ENCODE assay signal across 34 cellular contexts in the genomic region with DNA sequence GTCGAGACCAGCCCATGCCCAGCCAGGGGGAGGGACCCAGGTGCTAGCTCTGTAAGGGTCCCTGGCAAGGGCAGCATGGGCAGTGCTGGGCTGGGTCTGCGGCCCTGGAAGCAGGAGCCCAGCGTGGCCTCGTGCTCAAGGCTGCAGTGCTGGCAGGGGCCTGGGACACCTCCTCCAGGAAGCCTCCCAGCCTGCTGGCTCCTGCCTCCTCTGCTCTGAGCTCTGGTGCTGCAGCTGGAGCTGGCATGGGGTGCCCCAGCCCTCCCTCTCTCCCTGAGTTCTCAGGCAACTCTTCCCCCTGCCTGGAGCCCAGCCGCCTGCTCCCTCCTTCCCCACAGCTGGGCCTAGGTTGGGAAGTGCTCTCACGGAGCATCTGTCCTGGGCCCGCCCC. TPM values are rescaled to one million over a fixed set of nuclear protein-coding genes. Genes with fewer than 3 reads are reported as not detected.
"Had no signal": no experiment of that assay in that cellular context is flagged by ENCODE, and none has a peak within 500 bp of the region (broad histone marks: within the 10 kb centered on the region; RNA-seq: fewer than 3 reads in every experiment).

No MANE protein-coding gene starts in this region.

- H2AFZ ChIP-seq: parathyroid adenoma had no signal

- H3K27ac ChIP-seq: ovary, parathyroid adenoma, psoas muscle, skin epidermis, spleen, suprapubic skin, testis, tibial artery, transverse colon, upper lobe of left lung, vagina had no signal

- H3K79me2 ChIP-seq: parathyroid adenoma had no signal

- H3K36me3 ChIP-seq: ovary, spleen, suprapubic skin, tibial artery, transverse colon, upper lobe of left lung, vagina had no signal

- DNase-seq: naive thymus-derived CD8-positive, alpha-beta T cell; nephron progenitor cell; occipital lobe; ovary; posterior cingulate gyrus; psoas muscle; right cardiac atrium; spleen; stimulated activated CD4-positive, alpha-beta T cell treated with anti-CD3 and anti-CD28 coated beads, Interleukin-12 subunit alpha, Interleukin-12 subunit beta, amount 100 ng/mL, for 4 hours; stimulated activated CD4-positive, alpha-beta T cell treated with anti-CD3 and anti-CD28 coated beads, Interleukin-1b, Interleukin-23, amount 100 ng/mL, for 48 hours; stimulated activated CD4-positive, alpha-beta T cell treated with anti-CD3 and anti-CD28 coated beads, Interleukin-4, amount 100 ng/mL, for 1 hour; stimulated activated CD4-positive, alpha-beta T cell treated with anti-CD3 and anti-CD28 coated beads, Interleukin-4, amount 100 ng/mL, for 4 hours; stimulated activated CD8-positive, alpha-beta memory T cell treated with anti-CD3 and anti-CD28 coated beads, Interleukin-4, amount 100 ng/mL, for 48 hours; stimulated activated naive CD4-positive, alpha-beta T cell; stimulated activated naive CD8-positive, alpha-beta T cell treated with anti-CD3 and anti-CD28 coated beads, Interleukin-15, amount 100 ng/mL, for 72 hours; stimulated activated naive CD8-positive, alpha-beta T cell treated with anti-CD3 and anti-CD28 coated beads, Interleukin-15, Interleukin-2, amounts not matched to agents 100 U/mL and 50 U/mL, for 24 hours; substantia nigra; testis; tibial artery; transverse colon had no signal

- H3K9me3 ChIP-seq: ovary, psoas muscle, spleen, suprapubic skin, testis, tibial artery, transverse colon, upper lobe of left lung, vagina had no signal

- H3K4me2 ChIP-seq: smooth muscle cell had no signal

- ATAC-seq: naive thymus-derived CD8-positive, alpha-beta T cell; natural killer cell treated with Interleukin-12 subunit alpha and Interleukin-12 subunit beta and Interleukin-15 and Interleukin-18, amount 100 ng/mL, for 72 hours; psoas muscle; right cardiac atrium; sciatic nerve; stimulated activated memory B cell treated with anti-CD40 and anti-IgM and Interleukin-4, amounts not matched to agents 10 μg/mL and 1 μg/mL and 100 μg/mL, for 72 hours; stimulated activated naive CD8-positive, alpha-beta T cell treated with anti-CD3 and anti-CD28 coated beads, Interleukin-15, amount 100 ng/mL, for 72 hours; stimulated activated naive CD8-positive, alpha-beta T cell treated with anti-CD3 and anti-CD28 coated beads, Interleukin-15, Interleukin-2, amounts not matched to agents 100 U/mL and 50 U/mL, for 24 hours had no signal

- H3K4me3 ChIP-seq: ovary, psoas muscle, skin epidermis, smooth muscle cell, spleen, suprapubic skin, testis, tibial artery, transverse colon, upper lobe of left lung, vagina had no signal

- H3K9ac ChIP-seq: parathyroid adenoma had no signal

- FAIRE-seq: urothelium cell line had no signal

- H3K27me3 ChIP-seq: ovary, testis, vagina had no signal

RNA-seq across cellular contexts. Expression of a gene that starts 6.8 kb away (rescaled TPM):
- total RNA-seq: naive thymus-derived CD8-positive, alpha-beta T cell; natural killer cell treated with Interleukin-12 subunit alpha and Interleukin-12 subunit beta and Interleukin-15 and Interleukin-18, amount 100 ng/mL, for 72 hours; neural crest cell; occipital lobe; osteoblast; psoas muscle; renal cortical epithelial cell; smooth muscle cell; suprapubic skin; testis; transverse colon; ureter; vagina had no signal
- polyA plus RNA-seq: naive thymus-derived CD8-positive, alpha-beta T cell; ovary; right cardiac atrium; smooth muscle cell had no signal

RNA-seq across cellular contexts. Expression of a gene that starts 15.0 kb away (rescaled TPM):
- total RNA-seq: naive thymus-derived CD8-positive, alpha-beta T cell had no signal
- polyA plus RNA-seq: naive thymus-derived CD8-positive, alpha-beta T cell had no signal

RNA-seq across cellular contexts. Expression of a gene that starts 17.4 kb away (rescaled TPM):
- total RNA-seq: naive thymus-derived CD8-positive, alpha-beta T cell; natural killer cell treated with Interleukin-12 subunit alpha and Interleukin-12 subunit beta and Interleukin-15 and Interleukin-18, amount 100 ng/mL, for 72 hours; occipital lobe; osteoblast; right cardiac atrium; smooth muscle cell; transverse colon; upper lobe of left lung had no signal
- polyA plus RNA-seq: naive thymus-derived CD8-positive, alpha-beta T cell; right cardiac atrium; smooth muscle cell had no signal
